Comparison of ENCODE assay signal across 8 cellular contexts in genomic region chr15:50260969-50261496, GRCh38. TPM values are rescaled to one million over a fixed set of nuclear protein-coding genes. Genes with fewer than 3 reads are reported as not detected.
DNase-seq lines count a peak whose midpoint lies in the region; ATAC-seq, FAIRE-seq and TF ChIP-seq lines count a peak whose summit lies in the region.
"Had no signal": no experiment of that assay in that cellular context is flagged by ENCODE, and none has a peak within 500 bp of the region (broad histone marks: within the 10 kb centered on the region; RNA-seq: fewer than 3 reads in every experiment).

No MANE protein-coding gene starts in this region.

- H3K4me1 ChIP-seq in lung (ENCODE audit: control insufficient read depth in 2 of 2, insufficient read depth in 2 of 2, low read length in 2 of 2) (peaks cover 0 to 3% of the 10 kb centered on the region in 2 donors), pancreas (no peaks in the 10 kb centered on the region), suprapubic skin (peaks cover 17% of the 10 kb centered on the region)

- no peak overlapping the region for H3K27ac ChIP-seq in lung (ENCODE audit: low read depth in 1 of 2, low read length in 1 of 2)
- no peak overlapping the region for H3K27ac ChIP-seq in pancreas
- H3K27ac ChIP-seq in suprapubic skin = no peak overlapping the region

- H3K9me3 ChIP-seq in lung (ENCODE audit: control insufficient read depth in 2 of 2, insufficient read depth in 1 of 2, low read length in 1 of 2) (no peaks in the 10 kb centered on the region), pancreas (no peaks in the 10 kb centered on the region), suprapubic skin (no peaks in the 10 kb centered on the region)

- FAIRE-seq in pancreas (lab: Jason Lieb, UNC) = no peak

- no peak for TF ChIP-seq EP300 in suprapubic skin (IDR thresholded peaks at IDR 0.05)

- H3K36me3 ChIP-seq in lung (ENCODE audit: control insufficient read depth in 2 of 2, insufficient read depth in 2 of 2, low read length in 2 of 2) (no peaks in the 10 kb centered on the region), pancreas (no peaks in the 10 kb centered on the region), suprapubic skin (no peaks in the 10 kb centered on the region)

- DNase-seq in OCI-M1 (lab: John Stamatoyannopoulos, UW) = peak; percentile 99
- peak; percentile 9 for DNase-seq in lung (ENCODE audit: low spot score)
- DNase-seq in pancreas = no peak
- DNase-seq in suprapubic skin (ENCODE audit: low spot score in 2 of 2) = no peak
- DNase-seq: central memory CD4-positive, alpha-beta T cell had no signal

- H3K4me3 ChIP-seq in lung (no peak overlapping the region), pancreas (no peak overlapping the region), suprapubic skin (no peak overlapping the region)

- intact Hi-C loops in pancreas (cut with DNase I) = no loop called here

- no peak for TF ChIP-seq POLR2A in suprapubic skin (IDR thresholded peaks at IDR 0.05)

- ATAC-seq in GM18870 (IDR thresholded peaks at IDR 0.05; ENCODE audit: unreplicated experiment) = peak; percentile 57
- ATAC-seq in HG02571 (IDR thresholded peaks at IDR 0.05; ENCODE audit: unreplicated experiment) = peak; percentile 45
- no peak for ATAC-seq in lung (ENCODE audit: insufficient read depth, low FRiP score)
- ATAC-seq in HG02973 (IDR thresholded peaks at IDR 0.05; ENCODE audit: unreplicated experiment) = no peak
- ATAC-seq in pancreas = no peak

- H3K27me3 ChIP-seq in lung (ENCODE audit: control insufficient read depth, insufficient read depth) (no peaks in the 10 kb centered on the region), pancreas (no peaks in the 10 kb centered on the region), suprapubic skin (no peaks in the 10 kb centered on the region)

- TF ChIP-seq CTCF in lung (IDR thresholded peaks at IDR 0.05; ENCODE audit: control extremely low read depth, extremely low read depth) (no peak), pancreas (IDR thresholded peaks at IDR 0.05) (no peak), suprapubic skin (IDR thresholded peaks at IDR 0.05) (no peak)

- WGBS in lung, 2 donors = 45 to 46% methylated on average over 2 of the region's 2 CpGs
- 50 to 54% methylated on average over 2 of the region's 2 CpGs for WGBS in pancreas, 2 donors
- 85% methylated on average over 2 of the region's 2 CpGs for WGBS in suprapubic skin

RNA-seq across cellular contexts. Expression of gene HDC, which starts 4.5 kb away (rescaled TPM):
- total RNA-seq in lung (1 to 10 TPM in 1 of 2 donors, under 1 TPM in 1; 0.82 to 8.6 TPM), pancreas (1 to 10 TPM in 1 of 6 donors, under 1 TPM in 4, not detected in 1; 0.13 to 1.7 (median 0.38) TPM), suprapubic skin (under 1 TPM in 2 of 4 donors, not detected in 2; 0.36 to 0.81 TPM)
- polyA plus RNA-seq in lung (1 to 10 TPM in 1 of 2 donors, under 1 TPM in 1; 0.57 to 1.4 TPM), pancreas (under 1 TPM in 1 of 2 donors, not detected in 1; 0.23 TPM)

Comparison
In these comparisons a context has a peak if more than half of its experiments do, and no peak if none do; other contexts are left out.
1. ATAC-seq: peak in GM18870 (single experiment) and HG02571 (single experiment); none in lung (single experiment), HG02973 (single experiment) and pancreas (0 of 4).
2. DNase-seq: peak in OCI-M1 (single experiment) and lung (single experiment); none in pancreas (0 of 6) and suprapubic skin (0 of 2).